In the genomic region with DNA sequence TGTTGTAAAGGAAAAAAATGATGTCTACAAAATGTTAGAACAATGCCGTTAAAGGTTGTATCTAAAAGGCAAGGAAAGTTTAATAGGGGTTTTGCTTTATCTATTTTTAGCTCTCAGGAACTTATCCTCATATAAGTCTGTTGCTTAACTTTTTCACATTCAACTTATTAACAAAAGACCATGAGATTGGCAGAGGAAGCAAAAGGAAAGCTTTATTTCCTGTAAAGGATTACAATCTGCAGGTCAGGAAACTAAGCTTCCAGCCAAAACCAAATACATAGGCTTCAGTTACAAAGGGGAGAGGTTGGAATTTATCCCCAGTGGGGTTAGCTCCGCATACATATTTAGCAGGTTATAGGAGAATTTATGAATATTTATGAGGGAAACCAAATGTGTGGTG, we compare ENCODE assay signal across 23 cellular contexts. TPM values are rescaled to one million over a fixed set of nuclear protein-coding genes. Genes with fewer than 3 reads are reported as not detected.
DNase-seq lines count a peak whose midpoint lies in the region; ATAC-seq and TF ChIP-seq lines count a peak whose summit lies in the region.
"Had no signal": no experiment of that assay in that cellular context is flagged by ENCODE, and none has a peak within 500 bp of the region (broad histone marks: within the 10 kb centered on the region; RNA-seq: fewer than 3 reads in every experiment).

No MANE protein-coding gene starts in this region.

- no peak overlapping the region for H2BK5ac ChIP-seq in mesendoderm (ENCODE audit: low read length)

- no peaks in the 10 kb centered on the region for H4K20me1 ChIP-seq in MM.1S (ENCODE audit: insufficient read depth, low read length)

- no peaks in the 10 kb centered on the region for H3K36me3 ChIP-seq in A673 (ENCODE audit: insufficient read depth, low read length, poor library complexity, severe bottlenecking)
- H3K36me3 ChIP-seq in MM.1S (replicated peaks; ENCODE audit: insufficient read depth, low read length): no peaks in the 10 kb centered on the region
- no peaks in the 10 kb centered on the region for H3K36me3 ChIP-seq in body of pancreas (replicated peaks in 1 of 2; ENCODE audit: insufficient read depth in 1 of 2, low read depth in 2 of 2)
- no peaks in the 10 kb centered on the region for H3K36me3 ChIP-seq in mesendoderm (ENCODE audit: control insufficient read depth, insufficient read depth, low read length)
- H3K36me3 ChIP-seq: upper lobe of left lung had no signal

- H3K27me3 ChIP-seq in A673 (replicated peaks; ENCODE audit: insufficient read depth, low read depth, low read length, poor library complexity) (no peaks in the 10 kb centered on the region), MM.1S (replicated peaks; ENCODE audit: insufficient read depth, low read length) (no peaks in the 10 kb centered on the region), body of pancreas (no peaks in the 10 kb centered on the region), mesendoderm (ENCODE audit: insufficient read depth, low read length, poor library complexity) (no peaks in the 10 kb centered on the region)
- H3K27me3 ChIP-seq: upper lobe of left lung had no signal

- H3K9me3 Mint-ChIP-seq in stimulated activated naive B cell treated with anti-CD40 and anti-IgM and Interleukin-4, amounts not matched to agents 10 μg/mL and 1 μg/mL and 100 μg/mL, for 72 hours: peaks cover 0 to 5% of the 10 kb centered on the region in 2 donors
- H3K9me3 Mint-ChIP-seq: H9 had no signal

- no peak overlapping the region for H3K27ac Mint-ChIP-seq in stimulated activated naive B cell treated with anti-CD40 and anti-IgM and Interleukin-4, amounts not matched to agents 10 μg/mL and 1 μg/mL and 100 μg/mL, for 72 hours
- H3K27ac Mint-ChIP-seq: activated naive CD8-positive, alpha-beta T cell treated with anti-CD3 and anti-CD28 coated beads, Interleukin-2, amount 50 U/mL, for 24 hours had no signal

- no peaks in the 10 kb centered on the region for H3K27me3 Mint-ChIP-seq in stimulated activated naive B cell treated with anti-CD40 and anti-IgM and Interleukin-4, amounts not matched to agents 10 μg/mL and 1 μg/mL and 100 μg/mL, for 72 hours
- H3K27me3 Mint-ChIP-seq: activated naive CD8-positive, alpha-beta T cell treated with anti-CD3 and anti-CD28 coated beads, Interleukin-2, amount 50 U/mL, for 24 hours; CD4-positive, alpha-beta memory T cell; IgD-negative memory B cell had no signal

- H2BK120ac ChIP-seq in mesendoderm (ENCODE audit: low read depth, low read length): no peak overlapping the region

- H3K4ac ChIP-seq in mesendoderm (ENCODE audit: low read depth, low read length): no peak overlapping the region

- ATAC-seq in body of pancreas: peak; percentile 15
- no peak for ATAC-seq in activated CD4-positive, CD25-positive, alpha-beta regulatory T cell treated with anti-CD3 and anti-CD28 coated beads, Interleukin-2, amount 50 U/mL, for 24 hours
- no peak for ATAC-seq in GM18502 (IDR thresholded peaks at IDR 0.05; ENCODE audit: poor library complexity, unreplicated experiment)
- no peak for ATAC-seq in stimulated activated naive B cell treated with anti-CD40 and anti-IgM and Interleukin-4, amounts not matched to agents 10 μg/mL and 1 μg/mL and 100 μg/mL, for 72 hours (replicated peaks)
- ATAC-seq: activated naive CD8-positive, alpha-beta T cell treated with anti-CD3 and anti-CD28 coated beads, Interleukin-2, amount 50 U/mL, for 24 hours; sciatic nerve had no signal

- peak overlapping the region; percentile 64 for H3K27ac ChIP-seq in A673 (ENCODE audit: low read depth, low read length, poor library complexity, severe bottlenecking)
- H3K27ac ChIP-seq in MM.1S (ENCODE audit: low read length): no peak overlapping the region
- peak overlapping the region; percentile 35 to 65 (median 60) for H3K27ac ChIP-seq in body of pancreas
- H3K27ac ChIP-seq in mesendoderm (ENCODE audit: low read depth, low read length): no peak overlapping the region
- H3K27ac ChIP-seq: HL-60 had no signal

- H3K4me1 ChIP-seq in A673 (ENCODE audit: insufficient read depth, low read length, poor library complexity, severe bottlenecking): peaks cover 29% of the 10 kb centered on the region
- peaks cover 52% of the 10 kb centered on the region for H3K4me1 ChIP-seq in MM.1S (ENCODE audit: low read length)
- H3K4me1 ChIP-seq in body of pancreas: peaks cover 46% of the 10 kb centered on the region
- peaks cover 2% of the 10 kb centered on the region for H3K4me1 ChIP-seq in mesendoderm (ENCODE audit: control insufficient read depth, low read depth, low read length)

- WGBS in body of pancreas, 2 donors: 27 to 30% methylated on average over 2 of the region's 2 CpGs
- no CpG with 5 or more reads among the region's 2 CpGs for whole genome bisulfite sequencing in mesendoderm (ENCODE audit: extremely low coverage, insufficient coverage, low lambda C conversion rate)

- BruUV-seq in A673 (replicated peaks; lab: Mats Ljungman, UMichigan): no TSS peak

- intact Hi-C loops in A673 (cut with micrococcal nuclease; ENCODE audit: unreplicated experiment): no loop called here
- intact Hi-C loops in body of pancreas (cut with DNase I): loop anchor here (10.0 kb wide), 1 partner anchor 329 kb away; no protein-coding TSS in a partner anchor

- H4K8ac ChIP-seq in mesendoderm (ENCODE audit: low read depth, low read length): no peak overlapping the region

- no peak overlapping the region for H4K5ac ChIP-seq in mesendoderm (ENCODE audit: low read length)

- H3K4me3 Mint-ChIP-seq in stimulated activated naive B cell treated with anti-CD40 and anti-IgM and Interleukin-4, amounts not matched to agents 10 μg/mL and 1 μg/mL and 100 μg/mL, for 72 hours: no peak overlapping the region
- H3K4me3 Mint-ChIP-seq: activated naive CD8-positive, alpha-beta T cell treated with anti-CD3 and anti-CD28 coated beads, Interleukin-2, amount 50 U/mL, for 24 hours; CD4-positive, alpha-beta memory T cell; H9; IgD-negative memory B cell had no signal

- no peaks in the 10 kb centered on the region for H3K79me1 ChIP-seq in mesendoderm (ENCODE audit: low read length)

- H3F3A ChIP-seq in MM.1S (ENCODE audit: insufficient read depth, low read length): peaks cover 16% of the 10 kb centered on the region

- CTCF ChIA-PET in A673 (lab: Charles Lee): interaction anchor here (0.6 to 0.8 kb wide), 3 partner anchors 26 to 338 kb away, joined by 3 read pairs; no protein-coding TSS in a partner anchor

- no peak overlapping the region for H3K18ac ChIP-seq in mesendoderm (ENCODE audit: low read length)

- TF ChIP-seq POLR2A in body of pancreas (IDR thresholded peaks at IDR 0.05): no peak

- H3K4me2 ChIP-seq in MM.1S (ENCODE audit: low read depth, low read length): peak overlapping the region; percentile 10; the same call in 1 of the 2 replicates
- H3K4me2 ChIP-seq in mesendoderm (ENCODE audit: low read length): no peak overlapping the region

- no peak overlapping the region for H2AK5ac ChIP-seq in mesendoderm (ENCODE audit: low read length)

- H3K23ac ChIP-seq in mesendoderm (ENCODE audit: low read length): no peak overlapping the region

- peaks cover 14 to 36% of the 10 kb centered on the region in 2 donors for H3K4me1 Mint-ChIP-seq in stimulated activated naive B cell treated with anti-CD40 and anti-IgM and Interleukin-4, amounts not matched to agents 10 μg/mL and 1 μg/mL and 100 μg/mL, for 72 hours

- no peak for TF ChIP-seq CTCF in A673 (conservative IDR thresholded peaks at IDR 0.05; ENCODE audit: low read depth, low read length)
- no peak for TF ChIP-seq CTCF in MM.1S (IDR thresholded peaks at IDR 0.05; ENCODE audit: low read length)
- no peak for TF ChIP-seq CTCF in body of pancreas (IDR thresholded peaks at IDR 0.05)

- H3K56ac ChIP-seq in mesendoderm (ENCODE audit: low read length): no peak overlapping the region

- peak; percentile 89 for DNase-seq in A673 (ENCODE audit: low spot score)
- DNase-seq in MM.1S: no peak
- DNase-seq in body of pancreas: no peak
- DNase-seq in mesendoderm: peak; percentile 14
- DNase-seq in GM19240 (ENCODE audit: insufficient read length, low spot score): no peak
- no peak for DNase-seq in stimulated activated naive B cell treated with anti-CD40 and anti-IgM and Interleukin-4, amounts not matched to agents 10 μg/mL and 1 μg/mL and 100 μg/mL, for 72 hours
- DNase-seq: activated naive CD8-positive, alpha-beta T cell treated with anti-CD3 and anti-CD28 coated beads, Interleukin-2, amount 50 U/mL, for 24 hours; CD4-positive, alpha-beta memory T cell; central memory CD4-positive, alpha-beta T cell; DND-41; effector CD8-positive, alpha-beta T cell; H9; hippocampal formation; NCI-H2029; NCI-H524; stimulated activated naive CD4-positive, alpha-beta T cell treated with Interleukin-2 at 50 U/mL for 16 hours; T1000; upper lobe of left lung had no signal

- no peak overlapping the region for H2BK15ac ChIP-seq in mesendoderm (replicated peaks; ENCODE audit: low read depth)

- no peaks in the 10 kb centered on the region for H3K79me2 ChIP-seq in MM.1S (ENCODE audit: low read length)
- H3K79me2 ChIP-seq in mesendoderm (ENCODE audit: control insufficient read depth, insufficient read depth, low read length): no peaks in the 10 kb centered on the region

- no peak overlapping the region for H2AFZ ChIP-seq in MM.1S (ENCODE audit: low read length)

- H3K4me3 ChIP-seq in A673 (ENCODE audit: low read depth, low read length, poor library complexity, severe bottlenecking): peak overlapping the region; percentile 16
- no peak overlapping the region for H3K4me3 ChIP-seq in MM.1S (ENCODE audit: low read length)
- H3K4me3 ChIP-seq in body of pancreas: no peak overlapping the region
- H3K4me3 ChIP-seq in mesendoderm (ENCODE audit: low read length): no peak overlapping the region
- H3K4me3 ChIP-seq: upper lobe of left lung had no signal

- no peaks in the 10 kb centered on the region for H3K9me3 ChIP-seq in A673 (ENCODE audit: low read depth, low read length, poor library complexity, severe bottlenecking)
- no peaks in the 10 kb centered on the region for H3K9me3 ChIP-seq in MM.1S (replicated peaks; ENCODE audit: insufficient read depth, low read length)
- no peaks in the 10 kb centered on the region for H3K9me3 ChIP-seq in body of pancreas
- H3K9me3 ChIP-seq: upper lobe of left lung had no signal

- no peaks in the 10 kb centered on the region for H3K9me2 ChIP-seq in MM.1S (replicated peaks; ENCODE audit: insufficient read depth, low read length)

- POLR2A ChIA-PET in A673 (lab: Charles Lee; ENCODE audit: low non-redundant PET): interaction anchor here (0.6 to 0.7 kb wide), 3 partner anchors 87 to 341 kb away, joined by 3 to 11 read pairs (median 3); no protein-coding TSS in a partner anchor

- H3K36me3 Mint-ChIP-seq in stimulated activated naive B cell treated with anti-CD40 and anti-IgM and Interleukin-4, amounts not matched to agents 10 μg/mL and 1 μg/mL and 100 μg/mL, for 72 hours: peaks cover 8 to 30% of the 10 kb centered on the region in 2 donors

- H3K9ac ChIP-seq in MM.1S (ENCODE audit: low read length): no peak overlapping the region
- no peak overlapping the region for H3K9ac ChIP-seq in mesendoderm (ENCODE audit: low read length)

RNA-seq across cellular contexts. Expression of a gene that starts 58.7 kb away (rescaled TPM):
- total RNA-seq in A673 (2021) (0.67 and 0.94 TPM in 2 replicates), body of pancreas (1 to 10 TPM in 1 of 2 donors, under 1 TPM in 1; 0.52 to 4.3 TPM)
- polyA plus RNA-seq in mesendoderm (2013, experiment 1 of 2): 1.8 TPM
- 2.1 TPM for polyA plus RNA-seq in mesendoderm (2013, experiment 2 of 2)
- polyA plus RNA-seq: CD4-positive, alpha-beta memory T cell; IgD-negative memory B cell had no signal

Comparison
In these comparisons a context has a peak if more than half of its experiments do, and no peak if none do; other contexts are left out.
1. DNase-seq: peak in A673 (single experiment) and mesendoderm (single experiment); none in MM.1S (single experiment), body of pancreas (0 of 4), GM19240 (single experiment) and stimulated activated naive B cell treated with anti-CD40 and anti-IgM and Interleukin-4, amounts not matched to agents 10 μg/mL and 1 μg/mL and 100 μg/mL, for 72 hours (single experiment).
2. H3K27ac ChIP-seq: peak in A673 (single experiment) and body of pancreas (4 of 4); none in MM.1S (single experiment) and mesendoderm (single experiment).